In the genomic region with DNA sequence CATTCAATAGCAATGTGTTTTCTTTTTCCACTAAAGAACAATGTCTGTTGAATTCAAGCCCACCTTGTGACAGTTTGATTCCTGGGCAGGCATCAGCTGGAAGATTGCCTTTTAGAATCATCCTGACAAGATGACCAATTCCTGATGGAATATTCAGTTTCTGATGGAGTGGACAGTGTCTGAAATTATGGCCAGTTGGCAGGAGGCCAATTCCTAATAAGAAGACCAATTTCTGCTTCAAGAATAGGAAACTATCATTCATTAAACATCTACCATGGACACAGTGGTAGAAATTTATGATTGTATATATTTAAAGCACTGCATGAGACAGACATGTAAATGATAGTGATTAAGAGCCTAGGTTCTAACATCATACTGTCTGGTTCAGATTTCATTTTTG, we compare ENCODE assay signal across 24 cellular contexts.
"Had no signal": no experiment of that assay in that cellular context is flagged by ENCODE, and none has a peak within 500 bp of the region (broad histone marks: within the 10 kb centered on the region; RNA-seq: fewer than 3 reads in every experiment).

No MANE protein-coding gene starts in this region.

- H3K4me3 ChIP-seq: MG63, SJSA1, SK-N-MC had no signal

- H3K36me3 ChIP-seq: MG63, SJSA1 had no signal

- H3K27me3 ChIP-seq: MG63, SJSA1 had no signal

- DNase-seq: Karpas-422, KG1, MG63, NCI-H1092, NCI-H1105 treated with DMSO at 0.1 percent for 48 hours, NCI-H1417 treated with DMSO at 0.1 percent for 48 hours, NCI-H1694, NCI-H1930, NCI-H2081, NCI-H2107, NCI-H345, NCI-H446 treated with DMSO at 0.1 percent for 48 hours, NCI-H510A treated with DMSO at 0.1 percent for 48 hours, NCI-H526, NCI-H82, Right ventricle myocardium superior, RPMI8226, SIG-M5, T-cell had no signal

- ATAC-seq: T-cell had no signal

- H3K9me3 ChIP-seq: MG63, SJSA1 had no signal

- FAIRE-seq: HTR-8/SVneo, RCC 7860 had no signal

- H3K4me1 ChIP-seq: SJSA1 had no signal

- H3K27ac ChIP-seq: HL-60, SJSA1, SK-N-MC had no signal
